In the genomic region with DNA sequence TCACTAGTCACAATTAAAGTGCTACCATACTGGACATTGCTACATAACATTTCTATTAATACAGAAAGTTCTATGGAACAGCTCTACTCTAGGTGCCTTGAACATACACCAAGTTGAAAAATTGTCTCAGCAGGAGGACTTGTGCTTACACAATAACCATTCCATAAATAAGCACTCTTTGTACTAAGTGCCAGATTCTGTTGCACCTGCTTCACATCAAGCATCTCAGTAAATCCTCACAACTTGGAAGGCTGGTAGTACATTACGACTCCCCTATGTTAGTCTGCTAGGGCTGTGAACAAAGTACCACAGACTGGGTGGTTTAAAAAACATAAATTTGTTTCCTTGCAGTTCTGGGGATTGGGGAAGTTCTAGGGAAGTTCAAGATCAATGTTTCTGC, we compare ENCODE assay signal across 20 cellular contexts.
"Had no signal": no experiment of that assay in that cellular context is flagged by ENCODE, and none has a peak within 500 bp of the region (broad histone marks: within the 10 kb centered on the region; RNA-seq: fewer than 3 reads in every experiment).

No MANE protein-coding gene starts in this region.

- DNase-seq: dermis blood vessel endothelial cell; dorsolateral prefrontal cortex; effector CD4-positive, alpha-beta T cell; effector memory CD4-positive, alpha-beta T cell; foreskin keratinocyte; heart left ventricle; hypothalamus; immature natural killer cell; left cardiac atrium; left lung; left ventricle myocardium superior; lower lobe of right lung; mammary epithelial cell; mesendoderm; midbrain; naive thymus-derived CD4-positive, alpha-beta T cell had no signal

- H3K4me2 ChIP-seq: hepatocyte had no signal

- H3K27me3 ChIP-seq: hepatocyte had no signal

- H3K36me3 ChIP-seq: esophagus muscularis mucosa, gastroesophageal sphincter, heart left ventricle, left lung, lower lobe of right lung had no signal

- ATAC-seq: foreskin keratinocyte; gastroesophageal sphincter; heart left ventricle; left cardiac atrium; left lung; left ventricle myocardium superior; lower lobe of right lung; naive thymus-derived CD4-positive, alpha-beta T cell had no signal

- H3K27ac ChIP-seq: coronary artery, dorsolateral prefrontal cortex, esophagus muscularis mucosa, foreskin keratinocyte, gastroesophageal sphincter, heart left ventricle, hepatocyte, left lung, lower lobe of right lung had no signal

- H3K79me2 ChIP-seq: hepatocyte had no signal

- H3K9me3 ChIP-seq: esophagus muscularis mucosa, gastroesophageal sphincter, lower lobe of right lung had no signal

- H3K4me3 ChIP-seq: coronary artery, dorsolateral prefrontal cortex, esophagus muscularis mucosa, gastroesophageal sphincter, heart left ventricle, hepatocyte, left lung, lower lobe of right lung had no signal

- H2AFZ ChIP-seq: hepatocyte had no signal

- H3K4me1 ChIP-seq: esophagus muscularis mucosa, foreskin keratinocyte, gastroesophageal sphincter, heart left ventricle, left lung, lower lobe of right lung had no signal
